Comparison of ENCODE assay signal across 8 cellular contexts in the genomic region with DNA sequence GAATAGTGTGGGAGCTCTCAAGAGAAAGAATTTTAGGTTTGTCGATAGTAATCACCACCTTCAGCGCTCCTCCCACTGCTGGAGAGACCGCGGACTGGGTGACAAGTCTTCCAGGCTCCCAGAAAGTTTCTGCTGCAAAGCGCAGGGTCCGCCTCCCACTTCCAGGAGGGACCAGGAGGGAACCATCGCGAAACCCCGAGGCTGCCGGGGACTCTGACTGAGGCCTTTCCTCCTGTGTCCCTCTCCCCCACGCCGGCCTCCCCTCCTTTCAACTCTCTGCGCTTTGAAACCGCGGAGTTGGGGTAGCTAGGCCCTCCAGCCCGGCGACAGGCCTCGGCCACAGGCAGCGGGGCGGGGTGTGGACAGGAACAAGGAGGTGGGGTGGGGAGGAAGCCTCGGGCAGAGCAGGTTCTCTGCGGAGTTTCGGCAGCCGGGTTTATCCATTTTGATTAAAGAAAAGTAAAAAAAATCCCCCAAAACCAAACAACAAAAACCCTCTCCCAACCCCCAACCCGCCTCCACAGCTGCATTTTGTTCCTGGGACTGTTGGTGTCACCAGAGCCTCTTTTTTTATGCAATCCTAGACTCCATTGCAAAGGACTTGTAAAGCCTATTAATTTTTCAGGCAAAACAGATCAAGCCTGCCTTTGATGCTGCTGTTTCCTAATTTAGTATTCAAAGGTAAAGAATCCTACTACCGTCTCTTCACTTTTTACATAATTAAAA. TPM values are rescaled to one million over a fixed set of nuclear protein-coding genes. Genes with fewer than 3 reads are reported as not detected.
DNase-seq lines count a peak whose midpoint lies in the region; ATAC-seq and TF ChIP-seq lines count a peak whose summit lies in the region.

No MANE protein-coding gene starts in this region.

- H3K27ac Mint-ChIP-seq in HFFc6 (no peak overlapping the region), endothelial cell (ENCODE audit: unreplicated experiment) (peak overlapping the region; percentile 61)

- peak; percentile 46 for DNase-seq in Daoy (ENCODE audit: low read depth)
- DNase-seq in HFFc6: peak; percentile 37
- peak; percentile 41 to 64 for DNase-seq in NCI-H446 (lab: John Stamatoyannopoulos, UW)
- peak; percentile 73 for DNase-seq in activated CD8-positive, alpha-beta memory T cell treated with anti-CD3 and anti-CD28 coated beads, Interleukin-2, amount 50 U/mL, for 48 hours
- peak; percentile 56 for DNase-seq in endothelial cell (ENCODE audit: low spot score)
- peak; percentile 54 for DNase-seq in midbrain (lab: John Stamatoyannopoulos, UW)
- peak; percentile 5 to 13 for DNase-seq in stimulated activated CD8-positive, alpha-beta memory T cell treated with anti-CD3 and anti-CD28 coated beads, Interleukin-4, amount 100 ng/mL, for 1 hour (ENCODE audit: low read depth in 2 of 2, low spot score in 1 of 2)

- H3K4me1 Mint-ChIP-seq in HFFc6 (ENCODE audit: low read depth) (peaks cover 17% of the 10 kb centered on the region), endothelial cell (ENCODE audit: unreplicated experiment) (peaks cover 38% of the 10 kb centered on the region)

- H3K36me3 Mint-ChIP-seq in HFFc6 (ENCODE audit: low read depth): no peaks in the 10 kb centered on the region
- H3K36me3 Mint-ChIP-seq in endothelial cell (ENCODE audit: low read depth, unreplicated experiment): no peaks in the 10 kb centered on the region

- no peak for ATAC-seq in GM21381 (IDR thresholded peaks at IDR 0.05; ENCODE audit: unreplicated experiment)

- H3K27me3 Mint-ChIP-seq in HFFc6 (ENCODE audit: insufficient read depth) (peaks cover 8% of the 10 kb centered on the region), endothelial cell (ENCODE audit: unreplicated experiment) (no peaks in the 10 kb centered on the region)

- peak overlapping the region; percentile 74 for H3K4me3 Mint-ChIP-seq in HFFc6
- peak overlapping the region; percentile 66 for H3K4me3 Mint-ChIP-seq in endothelial cell (ENCODE audit: unreplicated experiment)

- no peaks in the 10 kb centered on the region for H3K9me3 Mint-ChIP-seq in HFFc6
- no peaks in the 10 kb centered on the region for H3K9me3 Mint-ChIP-seq in endothelial cell (ENCODE audit: unreplicated experiment)

- TF ChIP-seq CTCF in HFFc6 (IDR thresholded peaks at IDR 0.05) (peak; percentile 55), endothelial cell (IDR thresholded peaks at IDR 0.05; ENCODE audit: unreplicated experiment) (no peak)

RNA-seq across cellular contexts. Expression of a gene that starts 51.9 kb away (rescaled TPM):
- 0.36 and 4.6 TPM in 2 replicates for total RNA-seq in Daoy (2014; rRNA removed; shearing (Covaris generic))
- 1 to 10 TPM in 2 of 6 experiments, under 1 TPM in 4; 0.41 to 1.1 (median 0.77) TPM for total RNA-seq in HFFc6 (2021; fragmentation: NEBNext Ultra II Directional; extraction: Animal tissue kit (Norgen Biotek cat#: 25700))
- 7.6 TPM for total RNA-seq in endothelial cell (ENCODE audit: unreplicated experiment)

Comparison
In these comparisons a context has a peak if more than half of its experiments do, and no peak if none do; other contexts are left out.
1. DNase-seq: peak in every context shown above with its lines; median percentile 73 in activated CD8-positive, alpha-beta memory T cell treated with anti-CD3 and anti-CD28 coated beads, Interleukin-2, amount 50 U/mL, for 48 hours; 56 in endothelial cell; 54 in midbrain; 52 in NCI-H446; 46 in Daoy; 37 in HFFc6; 9 in stimulated activated CD8-positive, alpha-beta memory T cell treated with anti-CD3 and anti-CD28 coated beads, Interleukin-4, amount 100 ng/mL, for 1 hour.